In the genomic region with DNA sequence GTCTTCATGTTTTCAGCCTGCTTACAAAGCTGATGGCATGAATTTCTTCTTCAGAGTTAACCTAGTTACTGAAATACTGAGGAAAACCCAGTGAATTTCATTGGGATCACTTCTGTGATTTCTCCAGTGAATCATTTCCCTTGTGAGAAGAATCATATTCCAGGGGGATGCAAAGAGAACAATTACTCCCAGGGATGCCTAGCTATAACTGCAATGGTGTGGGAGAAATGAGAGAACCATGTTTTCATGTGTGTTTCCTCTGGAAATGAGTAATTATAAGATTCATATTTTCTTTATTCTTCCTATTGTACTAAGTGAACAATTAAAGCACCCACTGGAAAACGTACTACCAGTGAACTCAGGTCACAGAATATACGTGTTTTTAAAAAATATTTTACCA, we compare ENCODE assay signal across 9 cellular contexts.
"Had no signal": no experiment of that assay in that cellular context is flagged by ENCODE, and none has a peak within 500 bp of the region (broad histone marks: within the 10 kb centered on the region; RNA-seq: fewer than 3 reads in every experiment).

No MANE protein-coding gene starts in this region.

- H2AFZ ChIP-seq: GM23248 had no signal

- H3K9me3 ChIP-seq: HAP-1 had no signal

- ATAC-seq: HCT116, HepG2 had no signal

- FAIRE-seq: HepG2 had no signal

- H3K9ac ChIP-seq: GM23248 had no signal

- H3K36me3 ChIP-seq: HAP-1 had no signal

- H3K4me3 ChIP-seq: GM23248, HAP-1 had no signal

- DNase-seq: GM23248, GOT3, H7, HFFc6, KBM-7 had no signal

- H3K4me1 ChIP-seq: HAP-1 had no signal

- H3K27ac ChIP-seq: GM23248, HL-60 had no signal
